Comparison of ENCODE assay signal across 1 cellular context in the genomic region with DNA sequence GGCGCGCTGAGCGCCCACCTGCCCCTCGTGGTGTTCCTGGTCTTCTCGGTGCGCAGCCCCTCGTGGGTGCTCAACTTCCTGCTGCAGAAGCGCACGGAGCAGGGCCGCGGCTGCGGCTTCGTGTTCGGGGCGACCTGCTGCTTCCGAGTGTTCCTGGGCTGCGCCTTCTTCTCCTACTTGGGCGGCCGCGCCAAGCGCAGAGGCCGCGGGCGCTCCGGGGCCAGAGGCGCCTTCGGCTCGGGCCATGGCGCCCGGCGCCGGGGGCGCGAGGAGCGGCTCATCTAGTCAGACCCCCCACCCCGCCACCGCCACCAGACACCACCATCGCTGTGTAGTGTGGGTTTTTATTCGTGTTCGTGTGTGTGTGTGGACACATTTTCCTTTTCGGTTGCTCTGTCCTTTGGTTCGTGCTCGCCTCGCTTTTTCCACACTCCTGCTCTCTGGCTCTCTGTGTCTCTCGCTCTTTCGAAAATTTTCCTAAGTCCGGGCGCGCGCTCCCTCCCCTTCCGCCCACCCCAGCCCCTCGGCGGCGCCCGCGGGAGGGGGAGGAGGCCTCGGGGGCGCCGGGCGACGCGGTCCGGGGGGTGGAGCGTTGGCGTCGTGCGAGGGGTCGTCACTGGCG.
A peak's percentile ranks its signal among the peaks of the same experiment; 100 is the strongest.
TF ChIP-seq lines count a peak whose summit lies in the region.

No MANE protein-coding gene starts in this region.

TF ChIP-seq in K562, 482 proteins besides CTCF, POLR2A, EP300 and RAD21 (continued from another document and continues in another):
- TF ChIP-seq, protein P1, sequence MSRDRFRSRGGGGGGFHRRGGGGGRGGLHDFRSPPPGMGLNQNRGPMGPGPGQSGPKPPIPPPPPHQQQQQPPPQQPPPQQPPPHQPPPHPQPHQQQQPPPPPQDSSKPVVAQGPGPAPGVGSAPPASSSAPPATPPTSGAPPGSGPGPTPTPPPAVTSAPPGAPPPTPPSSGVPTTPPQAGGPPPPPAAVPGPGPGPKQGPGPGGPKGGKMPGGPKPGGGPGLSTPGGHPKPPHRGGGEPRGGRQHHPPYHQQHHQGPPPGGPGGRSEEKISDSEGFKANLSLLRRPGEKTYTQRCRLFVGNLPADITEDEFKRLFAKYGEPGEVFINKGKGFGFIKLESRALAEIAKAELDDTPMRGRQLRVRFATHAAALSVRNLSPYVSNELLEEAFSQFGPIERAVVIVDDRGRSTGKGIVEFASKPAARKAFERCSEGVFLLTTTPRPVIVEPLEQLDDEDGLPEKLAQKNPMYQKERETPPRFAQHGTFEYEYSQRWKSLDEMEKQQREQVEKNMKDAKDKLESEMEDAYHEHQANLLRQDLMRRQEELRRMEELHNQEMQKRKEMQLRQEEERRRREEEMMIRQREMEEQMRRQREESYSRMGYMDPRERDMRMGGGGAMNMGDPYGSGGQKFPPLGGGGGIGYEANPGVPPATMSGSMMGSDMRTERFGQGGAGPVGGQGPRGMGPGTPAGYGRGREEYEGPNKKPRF (IDR thresholded peaks at IDR 0.05; ENCODE audit: low read depth, low read length), result no peak
- TF ChIP-seq PHF21A (IDR thresholded peaks at IDR 0.05; ENCODE audit: borderline replicate concordance, low read depth), result no peak
- TF ChIP-seq SMARCE1 (IDR thresholded peaks at IDR 0.05), result no peak
- TF ChIP-seq, protein P2, sequence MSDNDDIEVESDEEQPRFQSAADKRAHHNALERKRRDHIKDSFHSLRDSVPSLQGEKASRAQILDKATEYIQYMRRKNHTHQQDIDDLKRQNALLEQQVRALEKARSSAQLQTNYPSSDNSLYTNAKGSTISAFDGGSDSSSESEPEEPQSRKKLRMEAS (CRISPR knock-in tag; IDR thresholded peaks at IDR 0.05), result no peak
- TF ChIP-seq, protein P3, sequence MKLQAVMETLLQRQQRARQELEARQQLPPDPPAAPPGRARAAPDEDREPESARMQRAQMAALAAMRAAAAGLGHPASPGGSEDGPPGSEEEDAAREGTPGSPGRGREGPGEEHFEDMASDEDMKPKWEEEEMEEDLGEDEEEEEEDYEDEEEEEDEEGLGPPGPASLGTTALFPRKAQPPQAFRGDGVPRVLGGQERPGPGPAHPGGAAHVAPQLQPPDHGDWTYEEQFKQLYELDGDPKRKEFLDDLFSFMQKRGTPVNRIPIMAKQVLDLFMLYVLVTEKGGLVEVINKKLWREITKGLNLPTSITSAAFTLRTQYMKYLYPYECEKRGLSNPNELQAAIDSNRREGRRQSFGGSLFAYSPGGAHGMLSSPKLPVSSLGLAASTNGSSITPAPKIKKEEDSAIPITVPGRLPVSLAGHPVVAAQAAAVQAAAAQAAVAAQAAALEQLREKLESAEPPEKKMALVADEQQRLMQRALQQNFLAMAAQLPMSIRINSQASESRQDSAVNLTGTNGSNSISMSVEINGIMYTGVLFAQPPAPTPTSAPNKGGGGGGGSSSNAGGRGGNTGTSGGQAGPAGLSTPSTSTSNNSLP (IDR thresholded peaks at IDR 0.05; ENCODE audit: borderline replicate concordance, low read depth, low read length), result no peak
- TF ChIP-seq FOXA3 (CRISPR knock-in tag; conservative IDR thresholded peaks at IDR 0.05 in 1 of 2, IDR thresholded peaks at IDR 0.05 in 1 of 2), result no peak
- TF ChIP-seq, protein P4, sequence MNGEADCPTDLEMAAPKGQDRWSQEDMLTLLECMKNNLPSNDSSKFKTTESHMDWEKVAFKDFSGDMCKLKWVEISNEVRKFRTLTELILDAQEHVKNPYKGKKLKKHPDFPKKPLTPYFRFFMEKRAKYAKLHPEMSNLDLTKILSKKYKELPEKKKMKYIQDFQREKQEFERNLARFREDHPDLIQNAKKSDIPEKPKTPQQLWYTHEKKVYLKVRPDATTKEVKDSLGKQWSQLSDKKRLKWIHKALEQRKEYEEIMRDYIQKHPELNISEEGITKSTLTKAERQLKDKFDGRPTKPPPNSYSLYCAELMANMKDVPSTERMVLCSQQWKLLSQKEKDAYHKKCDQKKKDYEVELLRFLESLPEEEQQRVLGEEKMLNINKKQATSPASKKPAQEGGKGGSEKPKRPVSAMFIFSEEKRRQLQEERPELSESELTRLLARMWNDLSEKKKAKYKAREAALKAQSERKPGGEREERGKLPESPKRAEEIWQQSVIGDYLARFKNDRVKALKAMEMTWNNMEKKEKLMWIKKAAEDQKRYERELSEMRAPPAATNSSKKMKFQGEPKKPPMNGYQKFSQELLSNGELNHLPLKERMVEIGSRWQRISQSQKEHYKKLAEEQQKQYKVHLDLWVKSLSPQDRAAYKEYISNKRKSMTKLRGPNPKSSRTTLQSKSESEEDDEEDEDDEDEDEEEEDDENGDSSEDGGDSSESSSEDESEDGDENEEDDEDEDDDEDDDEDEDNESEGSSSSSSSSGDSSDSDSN (IDR thresholded peaks at IDR 0.05; ENCODE audit: borderline replicate concordance in 1 of 2, low read depth in 2 of 2, low read length in 2 of 2), result peak; percentile 17 to 65; a peak in 2 of 4 replicates
- no peak for TF ChIP-seq SRSF9 (IDR thresholded peaks at IDR 0.05; ENCODE audit: borderline replicate concordance, low read depth, low read length)
- no peak for TF ChIP-seq ZNF41 (CRISPR knock-in tag; conservative IDR thresholded peaks at IDR 0.05)
- TF ChIP-seq MAFG (tag; conservative IDR thresholded peaks at IDR 0.05), result no peak
- TF ChIP-seq, protein P5, sequence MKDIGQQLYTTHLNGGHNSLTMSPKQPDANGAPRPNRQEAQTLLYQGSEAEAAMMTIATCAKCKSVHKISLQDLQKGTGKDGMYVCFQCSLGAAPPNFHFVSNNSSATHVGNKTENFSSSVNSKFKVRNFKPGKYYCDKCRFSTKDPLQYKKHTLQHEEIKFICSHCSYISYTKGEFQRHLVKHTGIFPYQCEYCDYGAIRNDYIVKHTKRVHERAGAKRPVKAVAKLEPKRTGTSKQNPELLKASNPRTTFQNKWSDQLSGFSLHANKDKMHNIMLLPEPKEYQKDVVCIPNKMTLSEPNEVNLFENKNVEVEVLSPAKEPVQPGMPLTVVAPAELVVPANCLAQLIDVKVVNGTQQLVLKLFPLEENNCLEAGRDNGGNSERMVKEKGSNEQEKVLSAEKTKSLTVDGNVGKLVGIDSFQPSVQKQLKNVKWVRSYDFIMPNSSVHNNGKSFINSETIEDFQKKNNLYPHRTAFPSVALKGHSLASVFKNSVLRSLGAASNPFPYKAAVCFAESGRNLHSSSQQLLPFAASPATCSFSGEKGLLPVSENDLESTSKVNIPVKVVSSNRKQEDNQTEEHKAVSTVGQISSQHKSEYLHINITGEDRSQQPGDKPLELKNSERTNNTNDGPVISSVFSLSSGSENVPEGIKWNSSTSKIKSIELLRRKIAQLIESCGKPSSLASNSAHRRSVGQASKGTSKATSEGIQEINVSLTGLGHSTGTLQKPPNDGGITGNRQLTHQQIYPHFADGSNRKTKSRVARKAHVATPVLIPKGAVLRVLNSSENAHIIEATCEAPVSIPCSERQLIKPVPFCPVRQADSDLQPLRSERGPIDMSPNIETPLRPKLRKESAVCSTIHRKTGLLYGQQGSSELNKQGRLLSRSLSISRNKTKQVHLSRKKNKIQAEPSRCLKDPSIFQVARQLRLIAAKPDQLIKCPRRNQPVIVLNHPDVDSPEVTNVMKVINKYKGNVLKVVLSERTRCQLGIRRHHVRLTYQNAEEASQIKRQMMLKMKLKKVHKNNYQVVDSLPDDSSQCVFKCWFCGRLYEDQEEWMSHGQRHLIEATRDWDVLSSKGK (CRISPR knock-in tag; IDR thresholded peaks at IDR 0.05), result no peak
- no peak for TF ChIP-seq ZFP36 (IDR thresholded peaks at IDR 0.05; ENCODE audit: low read depth, low read length, partially characterized antibody)
- peak; percentile 69 for TF ChIP-seq POLR2G (IDR thresholded peaks at IDR 0.05; ENCODE audit: low read depth, low read length)
- TF ChIP-seq, protein P6, sequence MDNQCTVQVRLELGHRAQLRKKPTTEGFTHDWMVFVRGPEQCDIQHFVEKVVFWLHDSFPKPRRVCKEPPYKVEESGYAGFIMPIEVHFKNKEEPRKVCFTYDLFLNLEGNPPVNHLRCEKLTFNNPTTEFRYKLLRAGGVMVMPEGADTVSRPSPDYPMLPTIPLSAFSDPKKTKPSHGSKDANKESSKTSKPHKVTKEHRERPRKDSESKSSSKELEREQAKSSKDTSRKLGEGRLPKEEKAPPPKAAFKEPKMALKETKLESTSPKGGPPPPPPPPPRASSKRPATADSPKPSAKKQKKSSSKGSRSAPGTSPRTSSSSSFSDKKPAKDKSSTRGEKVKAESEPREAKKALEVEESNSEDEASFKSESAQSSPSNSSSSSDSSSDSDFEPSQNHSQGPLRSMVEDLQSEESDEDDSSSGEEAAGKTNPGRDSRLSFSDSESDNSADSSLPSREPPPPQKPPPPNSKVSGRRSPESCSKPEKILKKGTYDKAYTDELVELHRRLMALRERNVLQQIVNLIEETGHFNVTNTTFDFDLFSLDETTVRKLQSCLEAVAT (IDR thresholded peaks at IDR 0.05), result no peak
- no peak for TF ChIP-seq SP1 (CRISPR knock-in tag; IDR thresholded peaks at IDR 0.05)
- no peak for TF ChIP-seq ARID2 (IDR thresholded peaks at IDR 0.05)
- no peak for TF ChIP-seq ZNF561 (CRISPR knock-in tag; conservative IDR thresholded peaks at IDR 0.05)
- TF ChIP-seq FOXK1 (CRISPR knock-in tag; IDR thresholded peaks at IDR 0.05; ENCODE audit: borderline replicate concordance), result no peak
- TF ChIP-seq HSF4 (CRISPR knock-in tag; IDR thresholded peaks at IDR 0.05; ENCODE audit: borderline replicate concordance), result no peak
- peak; percentile 35 for TF ChIP-seq TBP (optimal IDR thresholded peaks at IDR 0.05; ENCODE audit: low read depth, low read length)
- TF ChIP-seq DACH1 (IDR thresholded peaks at IDR 0.05; ENCODE audit: partially characterized antibody), result no peak
- no peak for TF ChIP-seq ERF (CRISPR knock-in tag; IDR thresholded peaks at IDR 0.05)
- TF ChIP-seq, protein P7, sequence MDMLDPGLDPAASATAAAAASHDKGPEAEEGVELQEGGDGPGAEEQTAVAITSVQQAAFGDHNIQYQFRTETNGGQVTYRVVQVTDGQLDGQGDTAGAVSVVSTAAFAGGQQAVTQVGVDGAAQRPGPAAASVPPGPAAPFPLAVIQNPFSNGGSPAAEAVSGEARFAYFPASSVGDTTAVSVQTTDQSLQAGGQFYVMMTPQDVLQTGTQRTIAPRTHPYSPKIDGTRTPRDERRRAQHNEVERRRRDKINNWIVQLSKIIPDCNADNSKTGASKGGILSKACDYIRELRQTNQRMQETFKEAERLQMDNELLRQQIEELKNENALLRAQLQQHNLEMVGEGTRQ (CRISPR knock-in tag; IDR thresholded peaks at IDR 0.05), result no peak
- no peak for TF ChIP-seq ZNF780A (CRISPR knock-in tag; IDR thresholded peaks at IDR 0.05)
- TF ChIP-seq, protein P8, sequence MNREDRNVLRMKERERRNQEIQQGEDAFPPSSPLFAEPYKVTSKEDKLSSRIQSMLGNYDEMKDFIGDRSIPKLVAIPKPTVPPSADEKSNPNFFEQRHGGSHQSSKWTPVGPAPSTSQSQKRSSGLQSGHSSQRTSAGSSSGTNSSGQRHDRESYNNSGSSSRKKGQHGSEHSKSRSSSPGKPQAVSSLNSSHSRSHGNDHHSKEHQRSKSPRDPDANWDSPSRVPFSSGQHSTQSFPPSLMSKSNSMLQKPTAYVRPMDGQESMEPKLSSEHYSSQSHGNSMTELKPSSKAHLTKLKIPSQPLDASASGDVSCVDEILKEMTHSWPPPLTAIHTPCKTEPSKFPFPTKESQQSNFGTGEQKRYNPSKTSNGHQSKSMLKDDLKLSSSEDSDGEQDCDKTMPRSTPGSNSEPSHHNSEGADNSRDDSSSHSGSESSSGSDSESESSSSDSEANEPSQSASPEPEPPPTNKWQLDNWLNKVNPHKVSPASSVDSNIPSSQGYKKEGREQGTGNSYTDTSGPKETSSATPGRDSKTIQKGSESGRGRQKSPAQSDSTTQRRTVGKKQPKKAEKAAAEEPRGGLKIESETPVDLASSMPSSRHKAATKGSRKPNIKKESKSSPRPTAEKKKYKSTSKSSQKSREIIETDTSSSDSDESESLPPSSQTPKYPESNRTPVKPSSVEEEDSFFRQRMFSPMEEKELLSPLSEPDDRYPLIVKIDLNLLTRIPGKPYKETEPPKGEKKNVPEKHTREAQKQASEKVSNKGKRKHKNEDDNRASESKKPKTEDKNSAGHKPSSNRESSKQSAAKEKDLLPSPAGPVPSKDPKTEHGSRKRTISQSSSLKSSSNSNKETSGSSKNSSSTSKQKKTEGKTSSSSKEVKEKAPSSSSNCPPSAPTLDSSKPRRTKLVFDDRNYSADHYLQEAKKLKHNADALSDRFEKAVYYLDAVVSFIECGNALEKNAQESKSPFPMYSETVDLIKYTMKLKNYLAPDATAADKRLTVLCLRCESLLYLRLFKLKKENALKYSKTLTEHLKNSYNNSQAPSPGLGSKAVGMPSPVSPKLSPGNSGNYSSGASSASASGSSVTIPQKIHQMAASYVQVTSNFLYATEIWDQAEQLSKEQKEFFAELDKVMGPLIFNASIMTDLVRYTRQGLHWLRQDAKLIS (CRISPR knock-in tag; IDR thresholded peaks at IDR 0.05), result no peak
- no peak for TF ChIP-seq TSC22D4 (tag; IDR thresholded peaks at IDR 0.05)
- TF ChIP-seq, protein P9, sequence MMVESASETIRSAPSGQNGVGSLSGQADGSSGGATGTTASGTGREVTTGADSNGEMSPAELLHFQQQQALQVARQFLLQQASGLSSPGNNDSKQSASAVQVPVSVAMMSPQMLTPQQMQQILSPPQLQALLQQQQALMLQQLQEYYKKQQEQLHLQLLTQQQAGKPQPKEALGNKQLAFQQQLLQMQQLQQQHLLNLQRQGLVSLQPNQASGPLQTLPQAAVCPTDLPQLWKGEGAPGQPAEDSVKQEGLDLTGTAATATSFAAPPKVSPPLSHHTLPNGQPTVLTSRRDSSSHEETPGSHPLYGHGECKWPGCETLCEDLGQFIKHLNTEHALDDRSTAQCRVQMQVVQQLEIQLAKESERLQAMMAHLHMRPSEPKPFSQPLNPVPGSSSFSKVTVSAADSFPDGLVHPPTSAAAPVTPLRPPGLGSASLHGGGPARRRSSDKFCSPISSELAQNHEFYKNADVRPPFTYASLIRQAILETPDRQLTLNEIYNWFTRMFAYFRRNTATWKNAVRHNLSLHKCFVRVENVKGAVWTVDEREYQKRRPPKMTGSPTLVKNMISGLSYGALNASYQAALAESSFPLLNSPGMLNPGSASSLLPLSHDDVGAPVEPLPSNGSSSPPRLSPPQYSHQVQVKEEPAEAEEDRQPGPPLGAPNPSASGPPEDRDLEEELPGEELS (CRISPR knock-in tag; IDR thresholded peaks at IDR 0.05; ENCODE audit: borderline replicate concordance), result no peak
- TF ChIP-seq GATAD2A (IDR thresholded peaks at IDR 0.05), result no peak
- no peak for TF ChIP-seq PTRF (tag; IDR thresholded peaks at IDR 0.05)
- TF ChIP-seq ARHGAP35 (IDR thresholded peaks at IDR 0.05; ENCODE audit: partially characterized antibody), result no peak
- TF ChIP-seq TCF7L2 (IDR thresholded peaks at IDR 0.05; ENCODE audit: low read depth, low read length), result no peak
- TF ChIP-seq XRCC3 (IDR thresholded peaks at IDR 0.05), result no peak
- no peak for TF ChIP-seq PCBP1 (IDR thresholded peaks at IDR 0.05; ENCODE audit: low read depth, low read length, poor library complexity, severe bottlenecking)
- TF ChIP-seq, protein P10, sequence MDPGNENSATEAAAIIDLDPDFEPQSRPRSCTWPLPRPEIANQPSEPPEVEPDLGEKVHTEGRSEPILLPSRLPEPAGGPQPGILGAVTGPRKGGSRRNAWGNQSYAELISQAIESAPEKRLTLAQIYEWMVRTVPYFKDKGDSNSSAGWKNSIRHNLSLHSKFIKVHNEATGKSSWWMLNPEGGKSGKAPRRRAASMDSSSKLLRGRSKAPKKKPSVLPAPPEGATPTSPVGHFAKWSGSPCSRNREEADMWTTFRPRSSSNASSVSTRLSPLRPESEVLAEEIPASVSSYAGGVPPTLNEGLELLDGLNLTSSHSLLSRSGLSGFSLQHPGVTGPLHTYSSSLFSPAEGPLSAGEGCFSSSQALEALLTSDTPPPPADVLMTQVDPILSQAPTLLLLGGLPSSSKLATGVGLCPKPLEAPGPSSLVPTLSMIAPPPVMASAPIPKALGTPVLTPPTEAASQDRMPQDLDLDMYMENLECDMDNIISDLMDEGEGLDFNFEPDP (CRISPR knock-in tag; IDR thresholded peaks at IDR 0.05), result no peak
- no peak for TF ChIP-seq NFATC3 (IDR thresholded peaks at IDR 0.05)
- TF ChIP-seq NBN (IDR thresholded peaks at IDR 0.05; ENCODE audit: low read depth), result no peak
- no peak for TF ChIP-seq ATF1 (CRISPR knock-in tag; IDR thresholded peaks at IDR 0.05)
- TF ChIP-seq ATF1 (tag; IDR thresholded peaks at IDR 0.05), result 0 out of 2 replicates have a peak, but pooled peaks have one; percentile 33
- no peak for TF ChIP-seq ZNF589 (CRISPR knock-in tag; IDR thresholded peaks at IDR 0.05; ENCODE audit: low read depth)
